26 cellular contexts compared by ENCODE assay signal in the genomic region with DNA sequence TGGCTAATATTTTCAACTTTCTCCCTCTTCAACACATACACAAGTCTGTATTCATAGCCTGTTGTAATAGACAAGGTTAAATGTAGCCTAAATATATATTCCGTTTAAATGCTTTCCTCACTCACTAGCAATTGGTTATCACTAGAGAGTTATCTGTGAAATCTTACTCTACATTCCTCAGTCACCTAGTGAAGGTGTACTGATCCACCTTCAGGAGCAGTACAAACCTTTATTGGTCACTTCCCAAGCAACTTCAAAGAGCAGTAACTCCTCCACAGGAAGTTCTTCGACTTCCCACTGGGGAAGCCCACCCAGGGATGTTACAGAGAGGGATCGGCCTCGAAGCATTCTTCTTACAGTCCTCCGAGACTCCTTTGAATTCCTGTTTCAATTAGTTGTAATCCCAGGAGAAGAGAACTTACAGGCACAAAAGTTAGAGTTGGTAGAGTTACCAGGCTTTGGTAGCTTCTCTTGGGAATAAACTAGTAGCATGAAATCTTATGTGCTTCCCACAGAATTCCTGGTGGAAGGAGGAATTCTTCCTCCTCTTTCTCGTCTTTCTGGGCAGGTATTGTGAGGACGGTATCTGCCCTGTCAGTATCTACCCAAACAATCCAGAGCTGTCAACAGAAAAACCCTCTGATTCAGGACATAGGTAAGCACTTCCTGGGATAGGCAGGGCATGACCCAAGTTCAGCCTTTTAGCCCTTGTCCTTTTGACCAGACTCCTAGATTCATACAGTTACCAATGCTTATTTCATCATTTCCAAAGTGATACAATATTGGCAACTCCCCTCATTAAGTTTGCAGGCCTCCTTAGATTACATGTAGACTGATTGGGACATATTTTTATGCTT. TPM values are rescaled to one million over a fixed set of nuclear protein-coding genes. Genes with fewer than 3 reads are reported as not detected.
A peak's percentile ranks its signal among the peaks of the same experiment; 100 is the strongest.
DNase-seq lines count a peak whose midpoint lies in the region; ATAC-seq and TF ChIP-seq lines count a peak whose summit lies in the region.
"Had no signal": no experiment of that assay in that cellular context is flagged by ENCODE, and none has a peak within 500 bp of the region (broad histone marks: within the 10 kb centered on the region; RNA-seq: fewer than 3 reads in every experiment).

A gene (minus strand): TSS at position 603 of the 857 bp plus-strand sequence. CDS start 255 bp downstream, at position 348.

- peak within 1 kb of the TSS; percentile 36 for H2AFZ ChIP-seq in neuron (ENCODE audit: low read depth, low read length)

- POLR2A ChIA-PET in RWPE1 (lab: Yijun Ruan, JAX; ENCODE audit: low non-redundant PET) = no interaction called here

- no peak within 1 kb of the TSS for H3K27ac Mint-ChIP-seq in endothelial cell (ENCODE audit: unreplicated experiment)
- H3K27ac Mint-ChIP-seq: CD8-positive, alpha-beta T cell had no signal

- no peaks in the 10 kb centered on the region for H3K36me3 Mint-ChIP-seq in endothelial cell (ENCODE audit: low read depth, unreplicated experiment)
- H3K36me3 Mint-ChIP-seq: CD8-positive, alpha-beta T cell had no signal

- TF ChIP-seq CTCF in endothelial cell (IDR thresholded peaks at IDR 0.05; ENCODE audit: unreplicated experiment) (no peak), RWPE1 (conservative IDR thresholded peaks at IDR 0.05; ENCODE audit: low read depth) (no peak)

- no peaks in the 10 kb centered on the region for H3K9me3 Mint-ChIP-seq in endothelial cell (ENCODE audit: unreplicated experiment)
- H3K9me3 Mint-ChIP-seq: CD8-positive, alpha-beta T cell; H9 had no signal

- H3K4me1 Mint-ChIP-seq in endothelial cell (ENCODE audit: unreplicated experiment) = peaks cover 6% of the 10 kb centered on the region

- no peaks in the 10 kb centered on the region for H3K36me3 ChIP-seq in neuron (ENCODE audit: insufficient read depth, low read length)

- no peak within 1 kb of the TSS for H3K4me3 Mint-ChIP-seq in endothelial cell (ENCODE audit: unreplicated experiment)
- H3K4me3 Mint-ChIP-seq: CD8-positive, alpha-beta T cell; H9 had no signal

- peak; percentile 87 for ATAC-seq in left lobe of liver
- no peak for ATAC-seq in GM18517 (IDR thresholded peaks at IDR 0.05; ENCODE audit: unreplicated experiment)
- ATAC-seq: CD8-positive, alpha-beta T cell; K562 had no signal

- no peaks in the 10 kb centered on the region for H3K27me3 ChIP-seq in neuron (ENCODE audit: insufficient read depth, low read length)

- no peaks in the 10 kb centered on the region for H3K27me3 Mint-ChIP-seq in endothelial cell (ENCODE audit: unreplicated experiment)

- no peak within 1 kb of the TSS for H3K4me3 ChIP-seq in neuron (ENCODE audit: low read length)
- H3K4me3 ChIP-seq: K562 had no signal

- DNase-seq in endothelial cell (ENCODE audit: low spot score) = peak; percentile 3
- DNase-seq in left lobe of liver (ENCODE audit: low spot score) = peak; percentile 70
- DNase-seq in NCI-H524 treated with DMSO at 0.1 percent for 48 hours (lab: John Stamatoyannopoulos, UW) = no peak
- DNase-seq in RWPE1 (ENCODE audit: low spot score) = no peak
- DNase-seq in NCI-H2081 treated with DMSO at 0.1 percent for 48 hours (lab: John Stamatoyannopoulos, UW) = no peak
- DNase-seq: C1 segment of cervical spinal cord; Caco-2; CD8-positive, alpha-beta T cell; DMS 273 treated with DMSO at 0.1 percent for 48 hours; DMS79; EL; H9; Kasumi-1; NCI-H1092 treated with DMSO at 0.1 percent for 48 hours; NCI-H1436; NCI-H187; NCI-H2171 treated with DMSO at 0.1 percent for 48 hours; NCI-H345; NCI-H524; NCI-H774; SK-N-SH had no signal

- no peaks in the 10 kb centered on the region for H3K4me1 ChIP-seq in neuron (ENCODE audit: insufficient read depth, low read length)

- H3K9me3 ChIP-seq in neuron (ENCODE audit: low read length) = no peaks in the 10 kb centered on the region
- H3K9me3 ChIP-seq: Caco-2, SK-N-SH had no signal

- no peak within 1 kb of the TSS for H3K27ac ChIP-seq in RWPE1

- CTCF ChIA-PET in RWPE1 (lab: Yijun Ruan, JAX) = interaction anchor here (0.8 kb wide), 1 partner anchor 76 kb away, joined by 3 read pairs; no protein-coding TSS in a partner anchor

RNA-seq across cellular contexts. Expression of the gene that starts here (rescaled TPM):
- 0.08 TPM for total RNA-seq in endothelial cell (ENCODE audit: unreplicated experiment)
- total RNA-seq in left lobe of liver = 40.9 TPM
- total RNA-seq: H9, HT1080, K562, M059J had no signal

Comparison
In these comparisons a context has a peak if more than half of its experiments do, and no peak if none do; other contexts are left out.
1. RNA of the gene that starts here (total RNA-seq): 40.9 TPM in left lobe of liver (single experiment); 0.08 TPM in endothelial cell (single experiment); every median in the first group is over 10 times any median in the second.
2. Peak in DNase-seq in endothelial cell; RNA of the gene not detected or under 1 TPM.